In genomic region chr3:197456271-197457091, GRCh38 we compare ENCODE assay signal across 7 cellular contexts.
DNase-seq lines count a peak whose midpoint lies in the region; ATAC-seq and TF ChIP-seq lines count a peak whose summit lies in the region.

No MANE protein-coding gene starts in this region.

- DNase-seq in MM.1S, result peak; percentile 83
- DNase-seq in activated naive CD4-positive, alpha-beta T cell treated with anti-CD3 and anti-CD28 coated beads, Interleukin-2, amount 50 U/mL, for 72 hours (ENCODE audit: low spot score in 2 of 2), result peak; percentile 60 to 81
- DNase-seq in Right ventricle myocardium superior, result peak; percentile 92
- peak; percentile 74 to 98 (median 84) for DNase-seq in posterior cingulate gyrus
- DNase-seq in vagina (ENCODE audit: extremely low spot score in 2 of 2), result no peak

- H3K27me3 ChIP-seq in MM.1S (replicated peaks; ENCODE audit: insufficient read depth, low read length) (peaks cover 24% of the 10 kb centered on the region), vagina (no peaks in the 10 kb centered on the region)

- H3K9ac ChIP-seq in MM.1S (ENCODE audit: low read length), result peak overlapping the region; percentile 60

- H3K36me3 Mint-ChIP-seq in activated naive CD4-positive, alpha-beta T cell treated with anti-CD3 and anti-CD28 coated beads, Interleukin-2, amount 50 U/mL, for 72 hours, result peaks cover 0 to 7% of the 10 kb centered on the region in 2 donors

- intact Hi-C loops in Right ventricle myocardium superior (cut with DNase I), result loop anchor here (5.0 kb wide), 1 partner anchor 199 kb away; no protein-coding TSS in a partner anchor
- intact Hi-C loops in posterior cingulate gyrus (cut with DNase I), result loop anchor here (10.0 kb wide), 1 partner anchor 202 kb away; no protein-coding TSS in a partner anchor
- intact Hi-C loops in vagina (cut with DNase I), result no loop called here

- H3K36me3 ChIP-seq in MM.1S (replicated peaks; ENCODE audit: insufficient read depth, low read length) (no peaks in the 10 kb centered on the region), vagina (no peaks in the 10 kb centered on the region)

- H3K27ac ChIP-seq in MM.1S (ENCODE audit: low read length) (peak overlapping the region; percentile 10; the same call in 1 of the 2 replicates), vagina (peak overlapping the region; percentile 71)

- no peaks in the 10 kb centered on the region for H3K4me1 ChIP-seq in MM.1S (ENCODE audit: low read length)
- H3K4me1 ChIP-seq in vagina, result peaks cover 13% of the 10 kb centered on the region

- no peak for TF ChIP-seq POLR2A in vagina (IDR thresholded peaks at IDR 0.05)

- H2AFZ ChIP-seq in MM.1S (ENCODE audit: low read length), result peak overlapping the region; percentile 95

- no peaks in the 10 kb centered on the region for H3K79me2 ChIP-seq in MM.1S (ENCODE audit: low read length)

- H4K20me1 ChIP-seq in MM.1S (ENCODE audit: insufficient read depth, low read length), result no peaks in the 10 kb centered on the region

- ATAC-seq in GM19452 (IDR thresholded peaks at IDR 0.05; ENCODE audit: unreplicated experiment) (peak; percentile 61), Right ventricle myocardium superior (ENCODE audit: poor library complexity) (peak; percentile 97), HG03097 (IDR thresholded peaks at IDR 0.05; ENCODE audit: low FRiP score, unreplicated experiment) (no peak)
- ATAC-seq in activated naive CD4-positive, alpha-beta T cell treated with anti-CD3 and anti-CD28 coated beads, Interleukin-2, amount 50 U/mL, for 72 hours, result peak; percentile 62 to 85

- H3K4me3 ChIP-seq in MM.1S (ENCODE audit: low read length) (peak overlapping the region; percentile 75), vagina (peak overlapping the region; percentile 45 to 56)

- H3K9me3 Mint-ChIP-seq in activated naive CD4-positive, alpha-beta T cell treated with anti-CD3 and anti-CD28 coated beads, Interleukin-2, amount 50 U/mL, for 72 hours, result no peaks in the 10 kb centered on the region

- H3K9me2 ChIP-seq in MM.1S (replicated peaks; ENCODE audit: insufficient read depth, low read length), result no peaks in the 10 kb centered on the region

- TF ChIP-seq CTCF in MM.1S (IDR thresholded peaks at IDR 0.05; ENCODE audit: low read length) (no peak), vagina (IDR thresholded peaks at IDR 0.05) (no peak)

- H3F3A ChIP-seq in MM.1S (ENCODE audit: insufficient read depth, low read length), result peaks cover 11% of the 10 kb centered on the region

- no peaks in the 10 kb centered on the region for H3K9me3 ChIP-seq in MM.1S (replicated peaks; ENCODE audit: insufficient read depth, low read length)
- no peaks in the 10 kb centered on the region for H3K9me3 ChIP-seq in vagina

- H3K4me2 ChIP-seq in MM.1S (ENCODE audit: low read depth, low read length), result peak overlapping the region; percentile 84

- H3K27ac Mint-ChIP-seq in activated naive CD4-positive, alpha-beta T cell treated with anti-CD3 and anti-CD28 coated beads, Interleukin-2, amount 50 U/mL, for 72 hours, result peak overlapping the region; percentile 89 to 99

Comparison
In these comparisons a context has a peak if more than half of its experiments do, and no peak if none do; other contexts are left out.
1. DNase-seq: peak in MM.1S (single experiment), activated naive CD4-positive, alpha-beta T cell treated with anti-CD3 and anti-CD28 coated beads, Interleukin-2, amount 50 U/mL, for 72 hours (2 of 2), Right ventricle myocardium superior (single experiment) and posterior cingulate gyrus (10 of 10); none in vagina (0 of 2).